ENCODE assay signal across 1 cellular context in genomic region chr2:61011649-61012048, GRCh38.
TF ChIP-seq lines count a peak whose summit lies in the region.

No MANE protein-coding gene starts in this region.

TF ChIP-seq in A549, 52 proteins besides CTCF, POLR2A, EP300 and RAD21:
- TF ChIP-seq FOSB (CRISPR knock-in tag; IDR thresholded peaks at IDR 0.05), result no peak
- TF ChIP-seq CEBPB (IDR thresholded peaks at IDR 0.05), result peak; percentile 15 to 50; a peak in 2 of 4 replicates
